ENCODE assay signal across 24 cellular contexts in genomic region chr17:6568186-6568758, GRCh38. TPM values are rescaled to one million over a fixed set of nuclear protein-coding genes. Genes with fewer than 3 reads are reported as not detected.
DNase-seq lines count a peak whose midpoint lies in the region; TF ChIP-seq lines count a peak whose summit lies in the region.
"Had no signal": no experiment of that assay in that cellular context is flagged by ENCODE, and none has a peak within 500 bp of the region (broad histone marks: within the 10 kb centered on the region; RNA-seq: fewer than 3 reads in every experiment).

No MANE protein-coding gene starts in this region.

- CTCF ChIA-PET in activated CD4-positive, alpha-beta memory T cell treated with anti-CD3 and anti-CD28 coated beads for 36 hours (lab: Charles Lee) = no interaction called here

- H3K4me1 Mint-ChIP-seq in brain = peaks cover 53% of the 10 kb centered on the region
- H3K4me1 Mint-ChIP-seq in osteocyte (ENCODE audit: unreplicated experiment) = no peaks in the 10 kb centered on the region
- H3K4me1 Mint-ChIP-seq in activated CD4-positive, alpha-beta memory T cell treated with anti-CD3 and anti-CD28 coated beads for 36 hours (ENCODE audit: low read depth) = no peaks in the 10 kb centered on the region
- H3K4me1 Mint-ChIP-seq: B cell; stimulated activated naive CD8-positive, alpha-beta T cell treated with anti-CD3 and anti-CD28 coated beads, Interleukin-15, amount 100 ng/mL, for 72 hours had no signal

- H3K9me2 ChIP-seq in hepatocyte (replicated peaks; ENCODE audit: insufficient read depth) = no peaks in the 10 kb centered on the region

- H3K4me1 ChIP-seq in hepatocyte (ENCODE audit: insufficient read depth) = peaks cover 21% of the 10 kb centered on the region
- H3K4me1 ChIP-seq: Caco-2 had no signal

- H3K4me3 Mint-ChIP-seq in brain = peak overlapping the region in 2 of 5 experiments; percentile 8 to 21
- H3K4me3 Mint-ChIP-seq in osteocyte (ENCODE audit: unreplicated experiment) = no peak overlapping the region
- no peak overlapping the region for H3K4me3 Mint-ChIP-seq in activated CD4-positive, alpha-beta memory T cell treated with anti-CD3 and anti-CD28 coated beads for 36 hours
- H3K4me3 Mint-ChIP-seq: B cell; HFFc6; natural killer cell; stimulated activated naive CD8-positive, alpha-beta T cell treated with anti-CD3 and anti-CD28 coated beads, Interleukin-15, amount 100 ng/mL, for 72 hours had no signal

- no peaks in the 10 kb centered on the region for H3K79me2 ChIP-seq in hepatocyte

- no peak overlapping the region for H2AFZ ChIP-seq in hepatocyte

- H3K27me3 Mint-ChIP-seq in brain (no peaks in the 10 kb centered on the region), osteocyte (ENCODE audit: unreplicated experiment) (no peaks in the 10 kb centered on the region)
- H3K27me3 Mint-ChIP-seq in activated CD4-positive, alpha-beta memory T cell treated with anti-CD3 and anti-CD28 coated beads for 36 hours = peaks cover 10% of the 10 kb centered on the region

- no peaks in the 10 kb centered on the region for H3K27me3 ChIP-seq in hepatocyte
- H3K27me3 ChIP-seq: brain microvascular endothelial cell had no signal

- no peaks in the 10 kb centered on the region for H3K9me3 Mint-ChIP-seq in brain
- no peaks in the 10 kb centered on the region for H3K9me3 Mint-ChIP-seq in osteocyte (ENCODE audit: unreplicated experiment)
- no peaks in the 10 kb centered on the region for H3K9me3 Mint-ChIP-seq in activated CD4-positive, alpha-beta memory T cell treated with anti-CD3 and anti-CD28 coated beads for 36 hours
- H3K9me3 Mint-ChIP-seq: HFFc6; natural killer cell; stimulated activated naive CD8-positive, alpha-beta T cell treated with anti-CD3 and anti-CD28 coated beads, Interleukin-15, amount 100 ng/mL, for 72 hours had no signal

- no peaks in the 10 kb centered on the region for H3K9me3 ChIP-seq in hepatocyte (ENCODE audit: low read depth)
- H3K9me3 ChIP-seq: Caco-2, prostate gland had no signal

- H3K4me3 ChIP-seq in hepatocyte (no peak overlapping the region), coronary artery (no peak overlapping the region)
- H3K4me3 ChIP-seq: prostate gland had no signal

- H3K27ac Mint-ChIP-seq in brain (peak overlapping the region; percentile 38 to 94 (median 70)), osteocyte (ENCODE audit: unreplicated experiment) (no peak overlapping the region)
- no peak overlapping the region for H3K27ac Mint-ChIP-seq in activated CD4-positive, alpha-beta memory T cell treated with anti-CD3 and anti-CD28 coated beads for 36 hours
- H3K27ac Mint-ChIP-seq: B cell; HFFc6; natural killer cell; stimulated activated naive CD8-positive, alpha-beta T cell treated with anti-CD3 and anti-CD28 coated beads, Interleukin-15, amount 100 ng/mL, for 72 hours had no signal

- peak overlapping the region; percentile 66 for H3K27ac ChIP-seq in C4-2B
- peak overlapping the region; percentile 23 for H3K27ac ChIP-seq in hepatocyte
- H3K27ac ChIP-seq in coronary artery = no peak overlapping the region
- H3K27ac ChIP-seq: brain microvascular endothelial cell had no signal

- no peaks in the 10 kb centered on the region for H3K36me3 ChIP-seq in hepatocyte (replicated peaks; ENCODE audit: insufficient read depth, low read depth)
- H3K36me3 ChIP-seq: brain microvascular endothelial cell, prostate gland had no signal

- H3K4me2 ChIP-seq in hepatocyte = no peak overlapping the region

- DNase-seq in hepatocyte (ENCODE audit: low spot score) = no peak
- peak; percentile 69 for DNase-seq in osteocyte (ENCODE audit: extremely low spot score, unreplicated experiment)
- no peak for DNase-seq in KG1 (lab: John Stamatoyannopoulos, UW)
- no peak for DNase-seq in activated CD4-positive, alpha-beta memory T cell treated with anti-CD3 and anti-CD28 coated beads for 36 hours
- DNase-seq in T-helper 9 cell = no peak
- DNase-seq in coronary artery (ENCODE audit: low spot score) = no peak
- DNase-seq: activated CD4-positive, alpha-beta T cell treated with anti-CD3 and anti-CD28 coated beads, Interleukin-2, amount 50 U/mL, for 1 hour; activated effector memory CD4-positive, alpha-beta T cell treated with anti-CD3 and anti-CD28 coated beads, Interleukin-2, amount 50 U/mL, for 16 hours; brain microvascular endothelial cell; Caco-2; cortex of kidney; foreskin fibroblast; HFFc6; kidney glomerular epithelial cell; mesenchymal stem cell; natural killer cell; NCI-H1417 treated with DMSO at 0.1 percent for 48 hours; Right ventricle myocardium superior; stimulated activated CD4-positive, alpha-beta T cell treated with anti-CD3 and anti-CD28 coated beads, Interleukin-2, amount 100 ng/mL, for 48 hours; stimulated activated naive CD8-positive, alpha-beta T cell treated with anti-CD3 and anti-CD28 coated beads, Interleukin-15, amount 100 ng/mL, for 72 hours had no signal

- WGBS in hepatocyte (ENCODE audit: low lambda C conversion rate, missing lambda C conversion rate) = 89% methylated on average over 12 of the region's 12 CpGs

- H4K20me1 ChIP-seq in hepatocyte (ENCODE audit: insufficient read depth, poor library complexity, severe bottlenecking) = no peaks in the 10 kb centered on the region

- POLR2A ChIA-PET in activated CD4-positive, alpha-beta memory T cell treated with anti-CD3 and anti-CD28 coated beads for 36 hours (lab: Charles Lee) = interaction anchor here (0.7 kb wide), 1 partner anchor 9 kb away, joined by 3 read pairs; no protein-coding TSS in a partner anchor

- H3K36me3 Mint-ChIP-seq in brain (peaks cover 5% of the 10 kb centered on the region), osteocyte (ENCODE audit: unreplicated experiment) (peaks cover 2% of the 10 kb centered on the region)
- H3K36me3 Mint-ChIP-seq in activated CD4-positive, alpha-beta memory T cell treated with anti-CD3 and anti-CD28 coated beads for 36 hours = no peaks in the 10 kb centered on the region
- H3K36me3 Mint-ChIP-seq: natural killer cell had no signal

- TF ChIP-seq CTCF in C4-2B (conservative IDR thresholded peaks at IDR 0.05) (no peak), brain (conservative IDR thresholded peaks at IDR 0.05) (no peak), hepatocyte (IDR thresholded peaks at IDR 0.05; ENCODE audit: poor library complexity) (no peak), osteocyte (IDR thresholded peaks at IDR 0.05) (no peak), coronary artery (IDR thresholded peaks at IDR 0.05) (no peak)

- intact Hi-C loops in activated CD4-positive, alpha-beta memory T cell treated with anti-CD3 and anti-CD28 coated beads for 36 hours (cut with micrococcal nuclease) = no loop called here

RNA-seq across cellular contexts. Expression of gene PITPNM3, which starts 11.9 kb away (rescaled TPM):
- polyA plus RNA-seq in brain (ENCODE audit: insufficient read depth, low read depth, low replicate concordance) (6.5 TPM), hepatocyte (2.0 and 2.1 TPM in 2 replicates)
- total RNA-seq in hepatocyte (1.5 and 1.6 TPM in 2 replicates), osteocyte (0.78 and 0.94 TPM in 2 replicates)
- under 1 TPM; 0.41 to 0.48 TPM for total RNA-seq in activated CD4-positive, alpha-beta memory T cell treated with anti-CD3 and anti-CD28 coated beads for 36 hours

Comparison
In these comparisons a context has a peak if more than half of its experiments do, and no peak if none do; other contexts are left out.
1. H3K27ac ChIP-seq: peak in C4-2B (single experiment) and hepatocyte (single experiment); none in coronary artery (0 of 2).
2. H3K27ac Mint-ChIP-seq: peak in brain (5 of 5); none in osteocyte (single experiment) and activated CD4-positive, alpha-beta memory T cell treated with anti-CD3 and anti-CD28 coated beads for 36 hours (single experiment).